Comparison of ENCODE assay signal across 1 cellular context in genomic region chrX:154372612-154373022, GRCh38.
TF ChIP-seq lines count a peak whose summit lies in the region.

No MANE protein-coding gene starts in this region.

TF ChIP-seq in GM12878, 131 proteins besides CTCF, POLR2A, EP300 and RAD21:
- TF ChIP-seq, protein P1, sequence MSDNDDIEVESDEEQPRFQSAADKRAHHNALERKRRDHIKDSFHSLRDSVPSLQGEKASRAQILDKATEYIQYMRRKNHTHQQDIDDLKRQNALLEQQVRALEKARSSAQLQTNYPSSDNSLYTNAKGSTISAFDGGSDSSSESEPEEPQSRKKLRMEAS (IDR thresholded peaks at IDR 0.05; ENCODE audit: low read depth, low read length) = peak; percentile 50; the same call in 1 of the 2 replicates
- peak; percentile 78; the same call in 1 of the 2 replicates for TF ChIP-seq ELK1 (IDR thresholded peaks at IDR 0.05; ENCODE audit: low read depth, low read length)
- TF ChIP-seq ZZZ3 (IDR thresholded peaks at IDR 0.05; ENCODE audit: control insufficient read depth, insufficient read length, low read depth) = no peak
- peak; percentile 68; the same call in 1 of the 2 replicates for TF ChIP-seq RAD51 (IDR thresholded peaks at IDR 0.05)
- TF ChIP-seq MXI1 (IDR thresholded peaks at IDR 0.05; ENCODE audit: low read depth, low read length) = peak; percentile 53; the same call in 1 of the 2 replicates
- no peak for TF ChIP-seq SP1 (IDR thresholded peaks at IDR 0.05; ENCODE audit: low read depth, low read length)
- TF ChIP-seq BHLHE40 (IDR thresholded peaks at IDR 0.05; ENCODE audit: borderline replicate concordance in 1 of 2, low read depth in 2 of 2, low read length in 1 of 2) = 0 out of 4 replicates have a peak, but pooled peaks of 1 of the 2 experiments have one; percentile 11
- TF ChIP-seq SMAD1 (IDR thresholded peaks at IDR 0.05; ENCODE audit: low read depth, partially characterized antibody) = no peak
- TF ChIP-seq WRNIP1 (IDR thresholded peaks at IDR 0.05; ENCODE audit: borderline replicate concordance, low read depth, low read length) = no peak
- TF ChIP-seq SRF (IDR thresholded peaks at IDR 0.05; ENCODE audit: low read depth in 2 of 2, low read length in 2 of 2) = peak; percentile 84 to 92
- TF ChIP-seq, protein P2, sequence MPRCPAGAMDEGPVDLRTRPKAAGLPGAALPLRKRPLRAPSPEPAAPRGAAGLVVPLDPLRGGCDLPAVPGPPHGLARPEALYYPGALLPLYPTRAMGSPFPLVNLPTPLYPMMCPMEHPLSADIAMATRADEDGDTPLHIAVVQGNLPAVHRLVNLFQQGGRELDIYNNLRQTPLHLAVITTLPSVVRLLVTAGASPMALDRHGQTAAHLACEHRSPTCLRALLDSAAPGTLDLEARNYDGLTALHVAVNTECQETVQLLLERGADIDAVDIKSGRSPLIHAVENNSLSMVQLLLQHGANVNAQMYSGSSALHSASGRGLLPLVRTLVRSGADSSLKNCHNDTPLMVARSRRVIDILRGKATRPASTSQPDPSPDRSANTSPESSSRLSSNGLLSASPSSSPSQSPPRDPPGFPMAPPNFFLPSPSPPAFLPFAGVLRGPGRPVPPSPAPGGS (IDR thresholded peaks at IDR 0.05; ENCODE audit: borderline replicate concordance, insufficient read depth, low read depth, low read length, poor library complexity, severe bottlenecking) = no peak
- TF ChIP-seq USF2 (IDR thresholded peaks at IDR 0.05; ENCODE audit: borderline replicate concordance, low read depth, low read length) = peak; percentile 43
- TF ChIP-seq ZNF24 (IDR thresholded peaks at IDR 0.05) = no peak
- TF ChIP-seq BRCA1 (IDR thresholded peaks at IDR 0.05; ENCODE audit: low read depth, low read length) = no peak
- TF ChIP-seq IRF5 (IDR thresholded peaks at IDR 0.05; ENCODE audit: borderline replicate concordance) = no peak
